Comparison of ENCODE assay signal across 10 cellular contexts in the genomic region with DNA sequence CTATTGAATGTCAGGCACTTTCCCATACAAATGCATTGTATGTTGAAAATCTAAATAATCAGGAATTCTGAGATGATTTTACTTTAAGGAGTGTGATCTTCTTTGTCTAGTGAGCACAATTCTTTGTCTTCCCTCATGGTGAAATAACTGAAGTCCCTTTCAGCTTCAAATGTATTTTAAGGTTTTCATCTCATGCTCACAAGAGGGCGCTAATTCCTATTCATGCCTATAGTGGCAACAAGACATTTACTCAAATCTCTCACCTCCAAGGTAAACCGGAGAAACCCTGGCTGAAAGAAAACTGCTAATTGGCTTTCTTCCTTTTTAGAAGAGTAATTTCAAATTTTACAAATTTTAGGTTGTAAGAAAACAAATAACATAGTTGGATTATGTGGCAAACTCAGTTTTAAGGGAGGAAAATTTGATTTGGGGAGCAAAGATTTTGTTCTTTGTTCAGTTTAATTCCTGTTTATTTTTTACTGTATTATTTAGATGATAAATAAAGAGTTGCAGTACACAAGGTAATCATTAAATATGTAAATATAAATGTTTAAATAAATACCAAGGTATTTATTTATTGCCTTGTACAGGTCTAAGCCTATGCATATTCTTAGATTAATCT.
A peak's percentile ranks its signal among the peaks of the same experiment; 100 is the strongest.
DNase-seq lines count a peak whose midpoint lies in the region; ATAC-seq and TF ChIP-seq lines count a peak whose summit lies in the region.
"Had no signal": no experiment of that assay in that cellular context is flagged by ENCODE, and none has a peak within 500 bp of the region (broad histone marks: within the 10 kb centered on the region; RNA-seq: fewer than 3 reads in every experiment).

No MANE protein-coding gene starts in this region.

- no peak overlapping the region for H3K27ac ChIP-seq in SK-N-SH (ENCODE audit: low read depth in 2 of 2, low read length in 1 of 2)
- no peak overlapping the region for H3K27ac ChIP-seq in psoas muscle
- H3K27ac ChIP-seq: neutrophil, SJSA1 had no signal

- no peaks in the 10 kb centered on the region for H4K20me1 ChIP-seq in SK-N-SH (ENCODE audit: insufficient read depth)

- H3K36me3 ChIP-seq in SK-N-SH (replicated peaks in 1 of 2; ENCODE audit: control insufficient read depth in 1 of 2, insufficient read depth in 2 of 2, low read length in 1 of 2) = no peaks in the 10 kb centered on the region
- no peaks in the 10 kb centered on the region for H3K36me3 ChIP-seq in psoas muscle (ENCODE audit: insufficient read depth in 1 of 2, low read depth in 1 of 2)
- H3K36me3 ChIP-seq: neutrophil, SJSA1 had no signal

- H3K9me3 ChIP-seq in SK-N-SH (no peaks in the 10 kb centered on the region), psoas muscle (no peaks in the 10 kb centered on the region)
- H3K9me3 ChIP-seq: neutrophil, SJSA1 had no signal

- H3K27me3 ChIP-seq in SK-N-SH (ENCODE audit: insufficient read depth) = no peaks in the 10 kb centered on the region
- H3K27me3 ChIP-seq in psoas muscle (ENCODE audit: insufficient read depth in 3 of 3, low read length in 2 of 3) = no peaks in the 10 kb centered on the region
- H3K27me3 ChIP-seq: neutrophil, SJSA1 had no signal

- ATAC-seq in GM19395 (IDR thresholded peaks at IDR 0.05; ENCODE audit: unreplicated experiment) (peak; percentile 73), psoas muscle (peak in 2 of 4 donors; percentile 59 to 65), GM19463 (IDR thresholded peaks at IDR 0.05; ENCODE audit: unreplicated experiment) (no peak)

- no peaks in the 10 kb centered on the region for H3K79me2 ChIP-seq in SK-N-SH (ENCODE audit: insufficient read depth)

- CTCF ChIA-PET in SK-N-SH (lab: Yijun Ruan, JAX) = interaction anchor here (0.6 to 5.6 kb wide), 25 partner anchors 9 to 1135 kb away, joined by 3 to 37 read pairs (median 4); a partner anchor contains a TSS

- intact Hi-C loops in psoas muscle (cut with DNase I) = loop anchor here (2.0 to 5.0 kb wide), 2 partner anchors 286 to 287 kb away; no protein-coding TSS in a partner anchor

- H3K9ac ChIP-seq in SK-N-SH = no peak overlapping the region

- H3K4me1 ChIP-seq in SK-N-SH (ENCODE audit: control insufficient read depth in 1 of 2, insufficient read depth in 2 of 2, low read depth in 1 of 2, low read length in 1 of 2) = no peaks in the 10 kb centered on the region; a peak in 1 of 4 replicates
- no peaks in the 10 kb centered on the region for H3K4me1 ChIP-seq in psoas muscle
- H3K4me1 ChIP-seq: SJSA1 had no signal

- POLR2A ChIA-PET in SK-N-SH (lab: Yijun Ruan, JAX) = no interaction called here

- TF ChIP-seq RAD21 in SK-N-SH (IDR thresholded peaks at IDR 0.05; ENCODE audit: low read length) = peak; percentile 67

- H2AFZ ChIP-seq in SK-N-SH (ENCODE audit: low read depth) = no peak overlapping the region

- peak; percentile 10 for DNase-seq in COR-L47 (lab: John Stamatoyannopoulos, UW)
- peak; percentile 84 for DNase-seq in NCI-H1105 treated with DMSO at 0.1 percent for 48 hours (lab: John Stamatoyannopoulos, UW)
- DNase-seq in SK-N-SH = peak; percentile 34
- peak; percentile 13 for DNase-seq in fibroblast of peridontal ligament (ENCODE audit: extremely low read depth)
- no peak for DNase-seq in psoas muscle
- no peak for DNase-seq in stimulated activated CD4-positive, alpha-beta T cell treated with anti-CD3 and anti-CD28 coated beads, Interleukin-2, amount 100 ng/mL, for 24 hours

- no peak for TF ChIP-seq EP300 in SK-N-SH (IDR thresholded peaks at IDR 0.05; ENCODE audit: borderline replicate concordance in 1 of 2, low read depth in 1 of 2, low read length in 1 of 2)

- 1% methylated on average over 2 of the region's 2 CpGs for WGBS in SK-N-SH (ENCODE audit: low lambda C conversion rate)
- WGBS in psoas muscle, 3 donors = 10 to 13% (median 11%) methylated on average over 2 of the region's 2 CpGs

- H3K4me2 ChIP-seq in SK-N-SH = no peak overlapping the region

- no peaks in the 10 kb centered on the region for H3K9me2 ChIP-seq in SK-N-SH

- TF ChIP-seq CTCF in SK-N-SH (IDR thresholded peaks at IDR 0.05) (peak; percentile 79), psoas muscle (IDR thresholded peaks at IDR 0.05) (peak; percentile 59)

- H3K4me3 ChIP-seq in SK-N-SH (ENCODE audit: low read depth in 2 of 2, low read length in 1 of 2) = no peak overlapping the region; a peak in 1 of 4 replicates
- H3K4me3 ChIP-seq in psoas muscle = no peak overlapping the region
- H3K4me3 ChIP-seq: SJSA1 had no signal

- no peaks in the 10 kb centered on the region for H3F3A ChIP-seq in SK-N-SH (replicated peaks; ENCODE audit: insufficient read depth)

TF ChIP-seq in SK-N-SH, 30 proteins besides CTCF, POLR2A, EP300 and RAD21:
- TF ChIP-seq SMC3 (IDR thresholded peaks at IDR 0.05; ENCODE audit: low read depth, low read length) (peak; percentile 57), FOXJ3 (CRISPR knock-in tag; IDR thresholded peaks at IDR 0.05) (no peak)
TF ChIP-seq in SK-N-SH: peak in this region for 1.

Comparison
In these comparisons a context has a peak if more than half of its experiments do, and no peak if none do; other contexts are left out.
1. DNase-seq: peak in COR-L47 (single experiment), NCI-H1105 treated with DMSO at 0.1 percent for 48 hours (single experiment), SK-N-SH (single experiment) and fibroblast of peridontal ligament (single experiment); none in psoas muscle (0 of 2) and stimulated activated CD4-positive, alpha-beta T cell treated with anti-CD3 and anti-CD28 coated beads, Interleukin-2, amount 100 ng/mL, for 24 hours (0 of 2).